ENCODE assay signal across 8 cellular contexts in genomic region chr12:124389537-124390441, GRCh38.
DNase-seq lines count a peak whose midpoint lies in the region; ATAC-seq, FAIRE-seq and TF ChIP-seq lines count a peak whose summit lies in the region.

No MANE protein-coding gene starts in this region.

- TF ChIP-seq POLR2A in prostate gland (IDR thresholded peaks at IDR 0.05) (no peak), GM12891 (IDR thresholded peaks at IDR 0.05; ENCODE audit: low read depth, low read length) (no peak)

- H3K27ac ChIP-seq in CD4-positive, alpha-beta T cell (ENCODE audit: low read depth, low read length) = no peak overlapping the region
- peak overlapping the region; percentile 94 for H3K27ac ChIP-seq in Panc1 (ENCODE audit: low read length)
- peak overlapping the region; percentile 64 for H3K27ac ChIP-seq in fibroblast of lung (ENCODE audit: insufficient read depth, low read length)
- H3K27ac ChIP-seq in prostate gland = peak overlapping the region; percentile 93 to 95

- in situ Hi-C loops in Panc1 (cut with HindIII; ENCODE audit: low pct_unique_long_range_greater_than_20kb, low sequenced_read_pairs) = no loop called here

- H3K4me1 Mint-ChIP-seq in CD4-positive, alpha-beta T cell (ENCODE audit: low read depth) = peaks cover 26% of the 10 kb centered on the region

- peak overlapping the region; percentile 48 for H3K4me3 Mint-ChIP-seq in CD4-positive, alpha-beta T cell

- peak overlapping the region; percentile 36 for H3K4me2 ChIP-seq in fibroblast of lung (ENCODE audit: extremely low read depth, insufficient read depth, low read length)

- no TSS peak for BruUV-seq in Panc1 (replicated peaks; lab: Mats Ljungman, UMichigan)

- H3K4me1 ChIP-seq in Panc1 (ENCODE audit: control insufficient read depth, insufficient read depth, low read length) = peaks cover 73% of the 10 kb centered on the region
- peaks cover 70% of the 10 kb centered on the region for H3K4me1 ChIP-seq in fibroblast of lung (ENCODE audit: control insufficient read depth, extremely low read depth, insufficient read depth, low read length)
- peaks cover 30% of the 10 kb centered on the region for H3K4me1 ChIP-seq in prostate gland (replicated peaks)

- intact Hi-C loops in CD4-positive, alpha-beta T cell (cut with DNase I, micrococcal nuclease) = loop anchor here (5.0 to 10.0 kb wide), 3 partner anchors 78 to 163 kb away; no protein-coding TSS in a partner anchor
- intact Hi-C loops in Panc1 (cut with micrococcal nuclease; ENCODE audit: unreplicated experiment) (loop anchor here (10.0 kb wide), 2 partner anchors 175 to 295 kb away; partner anchors contain the start of gene NCOR2), prostate gland (cut with DNase I) (loop anchor here (2.0 kb wide), 1 partner anchor 31 kb away; no protein-coding TSS in a partner anchor)

- 0 out of 2 replicates have a peak, but pooled peaks cover 1% of the 10 kb centered on the region for H3K36me3 ChIP-seq in Panc1 (ENCODE audit: control insufficient read depth, insufficient read depth, low read length)
- peaks cover 9% of the 10 kb centered on the region for H3K36me3 ChIP-seq in fibroblast of lung (ENCODE audit: control insufficient read depth, insufficient read depth, low read length)
- H3K36me3 ChIP-seq in prostate gland = peaks cover 3 to 12% of the 10 kb centered on the region in 2 donors

- no peaks in the 10 kb centered on the region for H3K27me3 ChIP-seq in CD4-positive, alpha-beta T cell (ENCODE audit: control insufficient read depth, insufficient read depth, low read length)
- H3K27me3 ChIP-seq in Panc1 (ENCODE audit: control insufficient read depth, insufficient read depth, low read length) (no peaks in the 10 kb centered on the region), fibroblast of lung (ENCODE audit: control insufficient read depth, insufficient read depth, low read length) (no peaks in the 10 kb centered on the region), prostate gland (replicated peaks; ENCODE audit: insufficient read depth) (no peaks in the 10 kb centered on the region)

- TF ChIP-seq CTCF in CD4-positive, alpha-beta T cell (IDR thresholded peaks at IDR 0.05) = no peak
- TF ChIP-seq CTCF in Panc1 (IDR thresholded peaks at IDR 0.05) (no peak), fibroblast of lung (conservative IDR thresholded peaks at IDR 0.05 in 1 of 2, IDR thresholded peaks at IDR 0.05 in 1 of 2; ENCODE audit: low read depth in 1 of 2, low read length in 2 of 2) (no peak), prostate gland (IDR thresholded peaks at IDR 0.05) (no peak), D721Med (IDR thresholded peaks at IDR 0.05; ENCODE audit: insufficient read depth, missing control alignments) (no peak)

- no peaks in the 10 kb centered on the region for H3K9me3 ChIP-seq in CD4-positive, alpha-beta T cell (ENCODE audit: control insufficient read depth, low read length)
- H3K9me3 ChIP-seq in Panc1 (ENCODE audit: control insufficient read depth, insufficient read depth, low read depth, low read length) = no peaks in the 10 kb centered on the region
- H3K9me3 ChIP-seq in fibroblast of lung (ENCODE audit: control insufficient read depth, insufficient read depth, low read depth, low read length) = no peaks in the 10 kb centered on the region
- H3K9me3 ChIP-seq in prostate gland = no peaks in the 10 kb centered on the region

- CTCF ChIA-PET in CD4-positive, alpha-beta T cell (lab: Charles Lee) = no interaction called here
- CTCF ChIA-PET in Panc1 (lab: Charles Lee) = interaction anchor here (0.5 to 1.0 kb wide), 5 partner anchors 8 to 359 kb away, joined by 3 to 7 read pairs (median 4); no protein-coding TSS in a partner anchor

- H3K4me3 ChIP-seq in Panc1 (ENCODE audit: low read depth in 2 of 2, low read length in 2 of 2) (peak overlapping the region; percentile 72 to 86), fibroblast of lung (replicated peaks in 1 of 4; ENCODE audit: control extremely low read depth in 1 of 4, insufficient read depth in 1 of 4, low read depth in 3 of 4, low read length in 4 of 4) (peak overlapping the region in 2 of 4 experiments; percentile 60 to 66), prostate gland (peak overlapping the region; percentile 40 to 49)

- POLR2A ChIA-PET in CD4-positive, alpha-beta T cell (lab: Charles Lee) = interaction anchor here (0.9 to 1.5 kb wide), 4 partner anchors 9 to 66 kb away, joined by 3 to 4 read pairs (median 4); no protein-coding TSS in a partner anchor
- POLR2A ChIA-PET in Panc1 (lab: Charles Lee) = interaction anchor here (0.6 kb wide), 1 partner anchor 264 kb away, joined by 7 read pairs; no protein-coding TSS in a partner anchor

- no peak for DNase-seq in CD4-positive, alpha-beta T cell
- no peak for DNase-seq in Panc1 (ENCODE audit: low read depth, low spot score)
- DNase-seq in fibroblast of lung (ENCODE audit: low read depth in 2 of 2) = no peak
- DNase-seq in prostate gland (ENCODE audit: low spot score) = no peak
- no peak for DNase-seq in D721Med (ENCODE audit: insufficient read length, low spot score)
- DNase-seq in NCI-H510A (lab: John Stamatoyannopoulos, UW) = no peak
- DNase-seq in NK-92 (lab: John Stamatoyannopoulos, UW; ENCODE audit: unreplicated experiment) = no peak
- DNase-seq in GM12891 (ENCODE audit: insufficient read length, low spot score) = no peak

- peak overlapping the region; percentile 83 for H3K9ac ChIP-seq in fibroblast of lung (ENCODE audit: insufficient read depth, low read length)

- H3K27ac Mint-ChIP-seq in CD4-positive, alpha-beta T cell = peak overlapping the region; percentile 69

- H3K36me3 Mint-ChIP-seq in CD4-positive, alpha-beta T cell (ENCODE audit: low read depth) = peaks cover 22% of the 10 kb centered on the region

- no peak for ATAC-seq in CD4-positive, alpha-beta T cell (ENCODE audit: poor library complexity)
- ATAC-seq in Panc1 = peak; percentile 14

- FAIRE-seq in D721Med (lab: Jason Lieb, UNC) (no peak), GM12891 (lab: Jason Lieb, UNC) (no peak)

- H2AFZ ChIP-seq in fibroblast of lung (ENCODE audit: low read length) = no peak overlapping the region

- H3K9me3 Mint-ChIP-seq in CD4-positive, alpha-beta T cell = no peaks in the 10 kb centered on the region

- no peaks in the 10 kb centered on the region for H3K27me3 Mint-ChIP-seq in CD4-positive, alpha-beta T cell

- H4K20me1 ChIP-seq in fibroblast of lung (ENCODE audit: control insufficient read depth, extremely low read depth, insufficient read depth, low read length) = no peaks in the 10 kb centered on the region

- WGBS in prostate gland = 39% methylated on average over 26 of the region's 27 CpGs

- peaks cover 32% of the 10 kb centered on the region for H3K79me2 ChIP-seq in fibroblast of lung (ENCODE audit: control insufficient read depth, insufficient read depth, low read length)

TF ChIP-seq in GM12891, 5 proteins besides CTCF, POLR2A, EP300 and RAD21:
- TF ChIP-seq TAF1 (IDR thresholded peaks at IDR 0.05; ENCODE audit: low read depth, low read length) = no peak
- TF ChIP-seq POLR2AphosphoS5 (IDR thresholded peaks at IDR 0.05; ENCODE audit: low read depth, low read length) = no peak
- no peak for TF ChIP-seq SPI1 (IDR thresholded peaks at IDR 0.05; ENCODE audit: low read depth, low read length)
- no peak for TF ChIP-seq POU2F2 (IDR thresholded peaks at IDR 0.05; ENCODE audit: low read depth, low read length)
- no peak for TF ChIP-seq PAX5 (IDR thresholded peaks at IDR 0.05; ENCODE audit: insufficient read depth, low read length, severe bottlenecking)
TF ChIP-seq in GM12891: peak in this region for 0.
